ENCODE assay signal across 15 cellular contexts in genomic region chr16:27749547-27749875, GRCh38.
DNase-seq lines count a peak whose midpoint lies in the region; ATAC-seq, FAIRE-seq and TF ChIP-seq lines count a peak whose summit lies in the region.
"Had no signal": no experiment of that assay in that cellular context is flagged by ENCODE, and none has a peak within 500 bp of the region (broad histone marks: within the 10 kb centered on the region; RNA-seq: fewer than 3 reads in every experiment).

No MANE protein-coding gene starts in this region.

- H3K27ac Mint-ChIP-seq in activated CD4-positive, alpha-beta T cell treated with anti-CD3 and anti-CD28 coated beads for 36 hours, result no peak overlapping the region
- H3K27ac Mint-ChIP-seq: B cell had no signal

- H3K4me3 ChIP-seq in BLaER1 treated with 17β-estradiol and CSF1 and Interleukin-3, amounts not matched to agents 10 nM and 100 nM, result no peak overlapping the region
- no peak overlapping the region for H3K4me3 ChIP-seq in keratinocyte (ENCODE audit: control insufficient read depth in 2 of 3, extremely low read depth in 1 of 3, insufficient read depth in 2 of 3, low read depth in 1 of 3, low read length in 3 of 3)
- no peak overlapping the region for H3K4me3 ChIP-seq in osteoblast (ENCODE audit: insufficient read depth, low read length)

- H3K36me3 Mint-ChIP-seq in activated CD4-positive, alpha-beta T cell treated with anti-CD3 and anti-CD28 coated beads for 36 hours (ENCODE audit: low read depth), result peaks cover 5% of the 10 kb centered on the region

- H3K9me3 ChIP-seq in BLaER1 treated with 17β-estradiol and CSF1 and Interleukin-3, amounts not matched to agents 10 nM and 100 nM (replicated peaks in 1 of 11), result no peaks in the 10 kb centered on the region; a peak in 1 of 22 replicates
- H3K9me3 ChIP-seq in keratinocyte (ENCODE audit: control insufficient read depth, low read depth, low read length) (no peaks in the 10 kb centered on the region), osteoblast (ENCODE audit: low read depth, low read length) (peaks cover 2% of the 10 kb centered on the region)

- DNase-seq in keratinocyte (ENCODE audit: low read depth, low spot score) (no peak), osteoblast (ENCODE audit: insufficient read length, low spot score, missing footprints) (peak; percentile 10), ACHN (no peak)
- DNase-seq in activated CD4-positive, alpha-beta T cell treated with anti-CD3 and anti-CD28 coated beads for 36 hours, result no peak
- DNase-seq: GF-D8, NCI-H1694, NCI-H2081 treated with DMSO at 0.1 percent for 48 hours, NCI-H446 treated with DMSO at 0.1 percent for 48 hours had no signal

- intact Hi-C loops in activated CD4-positive, alpha-beta T cell treated with anti-CD3 and anti-CD28 coated beads for 36 hours (cut with DNase I, micrococcal nuclease), result loop anchor here in 1 of 2 experiments (2.0 kb wide), 1 partner anchor 17 kb away; no protein-coding TSS in a partner anchor

- H3K4me1 ChIP-seq in BLaER1 treated with 17β-estradiol and CSF1 and Interleukin-3, amounts not matched to agents 10 nM and 100 nM, result peaks cover 28 to 39% (median 36%) of the 10 kb centered on the region in 10 experiments
- peaks cover 5% of the 10 kb centered on the region for H3K4me1 ChIP-seq in keratinocyte (ENCODE audit: control insufficient read depth, extremely low read depth, insufficient read depth, low read length)
- peaks cover 6% of the 10 kb centered on the region for H3K4me1 ChIP-seq in osteoblast (ENCODE audit: insufficient read depth, low read length)

- peaks cover 3% of the 10 kb centered on the region for H3K4me1 Mint-ChIP-seq in activated CD4-positive, alpha-beta T cell treated with anti-CD3 and anti-CD28 coated beads for 36 hours

- dilution Hi-C loops in keratinocyte (cut with MboI; ENCODE audit: extremely low pct_ligation_motif_present, low sequenced_read_pairs), result no loop called here

- no peak overlapping the region for H2AFZ ChIP-seq in keratinocyte (ENCODE audit: control insufficient read depth, low read length)
- no peak overlapping the region for H2AFZ ChIP-seq in osteoblast (ENCODE audit: low read length)

- H3K27ac ChIP-seq in BLaER1 treated with 17β-estradiol and CSF1 and Interleukin-3, amounts not matched to agents 10 nM and 100 nM, result no peak overlapping the region
- H3K27ac ChIP-seq in angular gyrus (ENCODE audit: low read depth, low read length) (peak overlapping the region; percentile 22), keratinocyte (ENCODE audit: control insufficient read depth, insufficient read depth, low read length) (no peak overlapping the region), osteoblast (ENCODE audit: low read depth, low read length) (peak overlapping the region; percentile 1)

- no peak overlapping the region for H3K9ac ChIP-seq in BLaER1 treated with 17β-estradiol and CSF1 and Interleukin-3, amounts not matched to agents 10 nM and 100 nM
- peak overlapping the region; percentile 9 for H3K9ac ChIP-seq in keratinocyte (ENCODE audit: control insufficient read depth, extremely low read depth, insufficient read depth, low read length)

- H4K20me1 ChIP-seq in BLaER1 treated with 17β-estradiol and CSF1 and Interleukin-3, amounts not matched to agents 10 nM and 100 nM, result peaks cover 0 to 18% (median 0%) of the 10 kb centered on the region in 11 experiments; a peak in 1 of 22 replicates
- H4K20me1 ChIP-seq in keratinocyte (ENCODE audit: control insufficient read depth, extremely low read depth, insufficient read depth, low read length) (no peaks in the 10 kb centered on the region), osteoblast (ENCODE audit: insufficient read depth, low read length) (no peaks in the 10 kb centered on the region)

- H3K9me1 ChIP-seq in keratinocyte (ENCODE audit: control insufficient read depth, extremely low read depth, insufficient read depth, low read length), result no peaks in the 10 kb centered on the region

- CTCF ChIA-PET in activated CD4-positive, alpha-beta T cell treated with anti-CD3 and anti-CD28 coated beads for 36 hours (lab: Charles Lee), result no interaction called here

- H3K9me3 Mint-ChIP-seq in activated CD4-positive, alpha-beta T cell treated with anti-CD3 and anti-CD28 coated beads for 36 hours (ENCODE audit: low read depth), result no peaks in the 10 kb centered on the region
- H3K9me3 Mint-ChIP-seq: CD4-positive, CD25-positive, alpha-beta regulatory T cell had no signal

- H3K4me3 Mint-ChIP-seq in activated CD4-positive, alpha-beta T cell treated with anti-CD3 and anti-CD28 coated beads for 36 hours, result no peak overlapping the region

- H3K4me2 ChIP-seq in BLaER1 treated with 17β-estradiol and CSF1 and Interleukin-3, amounts not matched to agents 10 nM and 100 nM, result peak overlapping the region in 10 of 11 experiments; percentile 18 to 58 (median 41); a peak in 12 of 22 replicates
- no peak overlapping the region for H3K4me2 ChIP-seq in keratinocyte (ENCODE audit: control insufficient read depth, extremely low read depth, insufficient read depth, low read depth, low read length)
- no peak overlapping the region for H3K4me2 ChIP-seq in osteoblast (ENCODE audit: insufficient read depth, low read length)

- POLR2A ChIA-PET in activated CD4-positive, alpha-beta T cell treated with anti-CD3 and anti-CD28 coated beads for 36 hours (lab: Charles Lee), result interaction anchor here (0.5 kb wide), 1 partner anchor 30 kb away, joined by 4 read pairs; no protein-coding TSS in a partner anchor

- H3K27me3 ChIP-seq in BLaER1 treated with 17β-estradiol and CSF1 and Interleukin-3, amounts not matched to agents 10 nM and 100 nM, result no peaks in the 10 kb centered on the region
- H3K27me3 ChIP-seq in keratinocyte (ENCODE audit: control insufficient read depth, extremely low read depth, insufficient read depth, low read length) (no peaks in the 10 kb centered on the region), osteoblast (ENCODE audit: insufficient read depth, low read length) (no peaks in the 10 kb centered on the region)

- ATAC-seq in GM19035 (IDR thresholded peaks at IDR 0.05; ENCODE audit: unreplicated experiment) (no peak), HG03139 (IDR thresholded peaks at IDR 0.05; ENCODE audit: unreplicated experiment) (no peak)
- ATAC-seq in activated CD4-positive, alpha-beta T cell treated with anti-CD3 and anti-CD28 coated beads for 36 hours, result no peak

- TF ChIP-seq CTCF in keratinocyte (optimal IDR thresholded peaks at IDR 0.05 in 1 of 3, IDR thresholded peaks at IDR 0.05 in 1 of 3, conservative IDR thresholded peaks at IDR 0.05 in 1 of 3; ENCODE audit: extremely low read depth in 1 of 3, insufficient read depth in 2 of 3, low read length in 3 of 3) (no peak), osteoblast (IDR thresholded peaks at IDR 0.05; ENCODE audit: extremely low read depth, low read depth, low read length) (no peak)

- no peak for FAIRE-seq in keratinocyte (lab: Jason Lieb, UNC)
- FAIRE-seq: HTR-8/SVneo had no signal

- H3K79me2 ChIP-seq in keratinocyte (ENCODE audit: control insufficient read depth, insufficient read depth, low read length), result no peaks in the 10 kb centered on the region
- no peaks in the 10 kb centered on the region for H3K79me2 ChIP-seq in osteoblast (ENCODE audit: insufficient read depth, low read length)

- no peaks in the 10 kb centered on the region for H3K27me3 Mint-ChIP-seq in activated CD4-positive, alpha-beta T cell treated with anti-CD3 and anti-CD28 coated beads for 36 hours
- H3K27me3 Mint-ChIP-seq: B cell; CD4-positive, CD25-positive, alpha-beta regulatory T cell had no signal

- H3K36me3 ChIP-seq in BLaER1 treated with 17β-estradiol and CSF1 and Interleukin-3, amounts not matched to agents 10 nM and 100 nM, result peaks cover 0 to 20% (median 8%) of the 10 kb centered on the region in 11 experiments; a peak in 10 of 22 replicates
- H3K36me3 ChIP-seq in keratinocyte (ENCODE audit: control insufficient read depth in 2 of 2, extremely low read depth in 1 of 2, insufficient read depth in 2 of 2, low read length in 2 of 2) (peaks cover 0 to 5% of the 10 kb centered on the region in 2 experiments), osteoblast (ENCODE audit: insufficient read depth, low read length) (no peaks in the 10 kb centered on the region)

- in situ Hi-C loops in ACHN (cut with HindIII; ENCODE audit: low pct_ligation_motif_present, low pct_unique_long_range_greater_than_20kb, low sequenced_read_pairs), result no loop called here

Comparison
In these comparisons a context has a peak if more than half of its experiments do, and no peak if none do; other contexts are left out.
1. H3K27ac ChIP-seq: peak in angular gyrus (single experiment) and osteoblast (single experiment); none in BLaER1 treated with 17β-estradiol and CSF1 and Interleukin-3, amounts not matched to agents 10 nM and 100 nM (0 of 11) and keratinocyte (single experiment).
2. H3K4me2 ChIP-seq: peak in BLaER1 treated with 17β-estradiol and CSF1 and Interleukin-3, amounts not matched to agents 10 nM and 100 nM (10 of 11); none in keratinocyte (single experiment) and osteoblast (single experiment).